In the genomic region with DNA sequence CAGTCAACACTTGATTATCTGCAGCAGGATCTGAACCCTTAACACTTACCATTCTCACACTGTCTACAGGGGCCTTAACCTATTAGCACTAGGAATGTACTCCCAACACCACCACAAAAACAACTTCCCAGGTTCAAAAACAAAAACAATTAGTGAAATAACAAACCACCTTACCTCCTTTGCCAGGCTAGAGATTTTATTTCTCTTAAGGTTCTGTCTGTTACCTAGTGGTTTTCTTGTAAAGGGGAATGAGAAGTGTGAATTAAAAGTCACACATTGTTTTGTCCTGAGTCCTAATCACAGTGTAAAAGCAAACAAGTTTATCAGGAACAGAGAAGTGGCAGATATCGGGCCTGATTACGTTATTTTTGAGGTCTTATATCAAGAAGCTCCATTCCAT, we compare ENCODE assay signal across 19 cellular contexts. TPM values are rescaled to one million over a fixed set of nuclear protein-coding genes. Genes with fewer than 3 reads are reported as not detected.
DNase-seq lines count a peak whose midpoint lies in the region; ATAC-seq and TF ChIP-seq lines count a peak whose summit lies in the region.
"Had no signal": no experiment of that assay in that cellular context is flagged by ENCODE, and none has a peak within 500 bp of the region (broad histone marks: within the 10 kb centered on the region; RNA-seq: fewer than 3 reads in every experiment).

No MANE protein-coding gene starts in this region.

- peaks cover 48% of the 10 kb centered on the region for H3K79me2 ChIP-seq in osteoblast (ENCODE audit: insufficient read depth, low read length)

- H3K27me3 ChIP-seq in osteoblast (ENCODE audit: insufficient read depth, low read length): no peaks in the 10 kb centered on the region

- no peak overlapping the region for H2AFZ ChIP-seq in osteoblast (ENCODE audit: low read length)

- no peak for ATAC-seq in activated naive CD8-positive, alpha-beta T cell treated with anti-CD3 and anti-CD28 coated beads, Interleukin-2, amount 50 U/mL, for 24 hours
- ATAC-seq in natural killer cell treated with Interleukin-12 subunit alpha and Interleukin-12 subunit beta and Interleukin-15 and Interleukin-18, amount 100 ng/mL, for 72 hours: no peak
- no peak for ATAC-seq in HG02610 (IDR thresholded peaks at IDR 0.05; ENCODE audit: unreplicated experiment)

- no peaks in the 10 kb centered on the region for H3K9me3 ChIP-seq in osteoblast (ENCODE audit: low read depth, low read length)

- peaks cover 77% of the 10 kb centered on the region for H3K36me3 ChIP-seq in osteoblast (ENCODE audit: insufficient read depth, low read length)

- no peaks in the 10 kb centered on the region for H3K4me1 ChIP-seq in osteoblast (ENCODE audit: insufficient read depth, low read length)

- peak overlapping the region; percentile 69 for H3K27ac Mint-ChIP-seq in activated naive CD4-positive, alpha-beta T cell treated with anti-CD3 and anti-CD28 coated beads, Interleukin-2, amount 50 U/mL, for 24 hours
- H3K27ac Mint-ChIP-seq in HFFc6: peak overlapping the region; percentile 0; the same call in 1 of the 2 replicates
- H3K27ac Mint-ChIP-seq in activated naive CD8-positive, alpha-beta T cell treated with anti-CD3 and anti-CD28 coated beads, Interleukin-2, amount 50 U/mL, for 24 hours: peak overlapping the region; percentile 65
- H3K27ac Mint-ChIP-seq in natural killer cell treated with Interleukin-12 subunit alpha and Interleukin-12 subunit beta and Interleukin-15 and Interleukin-18, amount 100 ng/mL, for 72 hours: peak overlapping the region; percentile 2 to 46

- peaks cover 44% of the 10 kb centered on the region for H3K4me1 Mint-ChIP-seq in activated naive CD4-positive, alpha-beta T cell treated with anti-CD3 and anti-CD28 coated beads, Interleukin-2, amount 50 U/mL, for 24 hours
- H3K4me1 Mint-ChIP-seq in HFFc6 (ENCODE audit: low read depth): peaks cover 14% of the 10 kb centered on the region; the same call in 1 of the 2 replicates
- H3K4me1 Mint-ChIP-seq in activated naive CD8-positive, alpha-beta T cell treated with anti-CD3 and anti-CD28 coated beads, Interleukin-2, amount 50 U/mL, for 24 hours: peaks cover 27% of the 10 kb centered on the region
- H3K4me1 Mint-ChIP-seq in natural killer cell treated with Interleukin-12 subunit alpha and Interleukin-12 subunit beta and Interleukin-15 and Interleukin-18, amount 100 ng/mL, for 72 hours (ENCODE audit: low read depth in 2 of 2): peaks cover 38 to 43% of the 10 kb centered on the region in 2 donors

- DNase-seq in activated naive CD4-positive, alpha-beta T cell (lab: John Stamatoyannopoulos, UW): no peak
- DNase-seq in HFFc6: no peak
- DNase-seq in activated naive CD8-positive, alpha-beta T cell treated with anti-CD3 and anti-CD28 coated beads, Interleukin-2, amount 50 U/mL, for 24 hours: no peak
- DNase-seq in natural killer cell treated with Interleukin-12 subunit alpha and Interleukin-12 subunit beta and Interleukin-15 and Interleukin-18, amount 100 ng/mL, for 72 hours (ENCODE audit: low spot score): no peak
- no peak for DNase-seq in osteoblast (ENCODE audit: insufficient read length, low spot score, missing footprints)
- no peak for DNase-seq in NCI-H510A treated with DMSO at 0.1 percent for 48 hours (lab: John Stamatoyannopoulos, UW)
- DNase-seq: C1 segment of cervical spinal cord; DMS53; HCEC 1CT; NCI-H1105 treated with DMSO at 0.1 percent for 48 hours; NCI-H187; NCI-H69; NK-92 treated with Interleukin-12 subunit alpha and Interleukin-12 subunit beta, amount 100 ng/mL, for 24 hours; SHP77 treated with DMSO at 0.1 percent for 48 hours had no signal

- no peak for TF ChIP-seq CTCF in HFFc6 (IDR thresholded peaks at IDR 0.05)
- no peak for TF ChIP-seq CTCF in osteoblast (IDR thresholded peaks at IDR 0.05; ENCODE audit: extremely low read depth, low read depth, low read length)

- peaks cover 20% of the 10 kb centered on the region for H4K20me1 ChIP-seq in osteoblast (ENCODE audit: insufficient read depth, low read length)

- H3K4me3 Mint-ChIP-seq in activated naive CD4-positive, alpha-beta T cell treated with anti-CD3 and anti-CD28 coated beads, Interleukin-2, amount 50 U/mL, for 24 hours: no peak overlapping the region
- no peak overlapping the region for H3K4me3 Mint-ChIP-seq in HFFc6
- H3K4me3 Mint-ChIP-seq in activated naive CD8-positive, alpha-beta T cell treated with anti-CD3 and anti-CD28 coated beads, Interleukin-2, amount 50 U/mL, for 24 hours: no peak overlapping the region
- H3K4me3 Mint-ChIP-seq in natural killer cell treated with Interleukin-12 subunit alpha and Interleukin-12 subunit beta and Interleukin-15 and Interleukin-18, amount 100 ng/mL, for 72 hours: no peak overlapping the region

- no peaks in the 10 kb centered on the region for H3K9me3 Mint-ChIP-seq in activated naive CD4-positive, alpha-beta T cell treated with anti-CD3 and anti-CD28 coated beads, Interleukin-2, amount 50 U/mL, for 24 hours
- no peaks in the 10 kb centered on the region for H3K9me3 Mint-ChIP-seq in HFFc6
- no peaks in the 10 kb centered on the region for H3K9me3 Mint-ChIP-seq in activated naive CD8-positive, alpha-beta T cell treated with anti-CD3 and anti-CD28 coated beads, Interleukin-2, amount 50 U/mL, for 24 hours
- H3K9me3 Mint-ChIP-seq in natural killer cell treated with Interleukin-12 subunit alpha and Interleukin-12 subunit beta and Interleukin-15 and Interleukin-18, amount 100 ng/mL, for 72 hours: no peaks in the 10 kb centered on the region

- H3K4me2 ChIP-seq in osteoblast (ENCODE audit: insufficient read depth, low read length): no peak overlapping the region

- H3K4me3 ChIP-seq in osteoblast (ENCODE audit: insufficient read depth, low read length): no peak overlapping the region

- no peak overlapping the region for H3K27ac ChIP-seq in osteoblast (ENCODE audit: low read depth, low read length)

- H3K27me3 Mint-ChIP-seq in activated naive CD4-positive, alpha-beta T cell treated with anti-CD3 and anti-CD28 coated beads, Interleukin-2, amount 50 U/mL, for 24 hours: no peaks in the 10 kb centered on the region
- no peaks in the 10 kb centered on the region for H3K27me3 Mint-ChIP-seq in HFFc6 (ENCODE audit: insufficient read depth)
- H3K27me3 Mint-ChIP-seq in activated naive CD8-positive, alpha-beta T cell treated with anti-CD3 and anti-CD28 coated beads, Interleukin-2, amount 50 U/mL, for 24 hours: no peaks in the 10 kb centered on the region
- no peaks in the 10 kb centered on the region for H3K27me3 Mint-ChIP-seq in natural killer cell treated with Interleukin-12 subunit alpha and Interleukin-12 subunit beta and Interleukin-15 and Interleukin-18, amount 100 ng/mL, for 72 hours

- H3K36me3 Mint-ChIP-seq in activated naive CD4-positive, alpha-beta T cell treated with anti-CD3 and anti-CD28 coated beads, Interleukin-2, amount 50 U/mL, for 24 hours: peaks cover 20% of the 10 kb centered on the region
- H3K36me3 Mint-ChIP-seq in HFFc6 (ENCODE audit: low read depth): peaks cover 43% of the 10 kb centered on the region
- peaks cover 56% of the 10 kb centered on the region for H3K36me3 Mint-ChIP-seq in activated naive CD8-positive, alpha-beta T cell treated with anti-CD3 and anti-CD28 coated beads, Interleukin-2, amount 50 U/mL, for 24 hours (ENCODE audit: low read depth)
- peaks cover 55% of the 10 kb centered on the region for H3K36me3 Mint-ChIP-seq in natural killer cell treated with Interleukin-12 subunit alpha and Interleukin-12 subunit beta and Interleukin-15 and Interleukin-18, amount 100 ng/mL, for 72 hours

RNA-seq across cellular contexts. Expression of a gene that starts 9.7 kb away (rescaled TPM):
- total RNA-seq in HFFc6 (2021; fragmentation: NEBNext Ultra II Directional; extraction: Animal tissue kit (Norgen Biotek cat#: 25700)): 100 to 1,000 TPM; 114 to 148 (median 139) TPM
- 10 to 100 TPM; 76.2 to 94.6 TPM for total RNA-seq in natural killer cell treated with Interleukin-12 subunit alpha and Interleukin-12 subunit beta and Interleukin-15 and Interleukin-18, amount 100 ng/mL, for 72 hours
- total RNA-seq in osteoblast: 101 and 107 TPM in 2 replicates

RNA-seq across cellular contexts. Expression of a gene that starts 27.0 kb away (rescaled TPM):
- not detected for total RNA-seq in HFFc6 (2021; fragmentation: NEBNext Ultra II Directional; extraction: Animal tissue kit (Norgen Biotek cat#: 25700))
- total RNA-seq in natural killer cell treated with Interleukin-12 subunit alpha and Interleukin-12 subunit beta and Interleukin-15 and Interleukin-18, amount 100 ng/mL, for 72 hours: not detected
- total RNA-seq in osteoblast: under 0.01 TPM in 2 replicates
- total RNA-seq: A673, OCI-LY7, RPMI7951 had no signal

Comparison
In these comparisons a context has a peak if more than half of its experiments do, and no peak if none do; other contexts are left out.
1. H3K27ac Mint-ChIP-seq: peak in every context shown above with its lines; median percentile 69 in activated naive CD4-positive, alpha-beta T cell treated with anti-CD3 and anti-CD28 coated beads, Interleukin-2, amount 50 U/mL, for 24 hours; 65 in activated naive CD8-positive, alpha-beta T cell treated with anti-CD3 and anti-CD28 coated beads, Interleukin-2, amount 50 U/mL, for 24 hours; 24 in natural killer cell treated with Interleukin-12 subunit alpha and Interleukin-12 subunit beta and Interleukin-15 and Interleukin-18, amount 100 ng/mL, for 72 hours; 0 in HFFc6.